ENCODE assay signal across 1 cellular context in the genomic region with DNA sequence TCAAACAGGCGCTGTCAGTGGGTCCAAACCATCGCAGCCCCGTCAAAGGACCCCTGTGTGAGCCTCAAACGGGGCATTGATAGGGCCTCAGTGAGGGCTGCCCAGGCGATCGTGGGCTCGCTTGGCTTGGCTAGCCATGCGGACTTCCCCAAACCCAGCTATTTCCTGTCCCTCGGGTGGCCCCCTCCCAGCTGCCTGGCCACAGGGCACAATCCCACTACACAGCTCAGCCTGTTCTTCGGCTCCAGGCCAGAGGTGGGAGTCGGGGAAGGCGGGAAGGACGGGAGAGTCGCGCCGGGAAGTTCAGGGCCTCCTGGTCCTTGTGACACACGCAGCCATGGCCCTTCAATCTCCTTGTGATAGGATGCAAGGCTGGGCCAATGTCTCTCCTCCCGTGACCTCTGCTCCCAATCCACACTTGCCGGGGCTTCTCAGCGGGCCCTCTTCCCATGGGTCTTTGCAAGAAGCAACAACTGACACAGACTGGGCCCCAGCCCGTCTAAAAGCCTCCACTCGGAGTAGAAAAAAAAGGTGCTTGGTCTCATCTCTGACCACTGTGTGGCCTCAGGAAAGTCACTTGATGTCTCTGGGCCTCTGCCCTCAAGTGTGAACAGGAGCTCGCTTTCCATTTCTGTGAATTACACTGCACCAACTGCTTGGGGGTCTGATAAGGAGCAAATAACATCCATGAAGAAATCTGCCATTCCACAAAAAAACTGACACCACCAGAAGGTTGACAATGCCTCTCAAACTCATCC.
TF ChIP-seq lines count a peak whose summit lies in the region.

No MANE protein-coding gene starts in this region.

TF ChIP-seq in GM23338, 12 proteins besides CTCF, POLR2A, EP300 and RAD21 (continued from another document):
- TF ChIP-seq, protein P1, sequence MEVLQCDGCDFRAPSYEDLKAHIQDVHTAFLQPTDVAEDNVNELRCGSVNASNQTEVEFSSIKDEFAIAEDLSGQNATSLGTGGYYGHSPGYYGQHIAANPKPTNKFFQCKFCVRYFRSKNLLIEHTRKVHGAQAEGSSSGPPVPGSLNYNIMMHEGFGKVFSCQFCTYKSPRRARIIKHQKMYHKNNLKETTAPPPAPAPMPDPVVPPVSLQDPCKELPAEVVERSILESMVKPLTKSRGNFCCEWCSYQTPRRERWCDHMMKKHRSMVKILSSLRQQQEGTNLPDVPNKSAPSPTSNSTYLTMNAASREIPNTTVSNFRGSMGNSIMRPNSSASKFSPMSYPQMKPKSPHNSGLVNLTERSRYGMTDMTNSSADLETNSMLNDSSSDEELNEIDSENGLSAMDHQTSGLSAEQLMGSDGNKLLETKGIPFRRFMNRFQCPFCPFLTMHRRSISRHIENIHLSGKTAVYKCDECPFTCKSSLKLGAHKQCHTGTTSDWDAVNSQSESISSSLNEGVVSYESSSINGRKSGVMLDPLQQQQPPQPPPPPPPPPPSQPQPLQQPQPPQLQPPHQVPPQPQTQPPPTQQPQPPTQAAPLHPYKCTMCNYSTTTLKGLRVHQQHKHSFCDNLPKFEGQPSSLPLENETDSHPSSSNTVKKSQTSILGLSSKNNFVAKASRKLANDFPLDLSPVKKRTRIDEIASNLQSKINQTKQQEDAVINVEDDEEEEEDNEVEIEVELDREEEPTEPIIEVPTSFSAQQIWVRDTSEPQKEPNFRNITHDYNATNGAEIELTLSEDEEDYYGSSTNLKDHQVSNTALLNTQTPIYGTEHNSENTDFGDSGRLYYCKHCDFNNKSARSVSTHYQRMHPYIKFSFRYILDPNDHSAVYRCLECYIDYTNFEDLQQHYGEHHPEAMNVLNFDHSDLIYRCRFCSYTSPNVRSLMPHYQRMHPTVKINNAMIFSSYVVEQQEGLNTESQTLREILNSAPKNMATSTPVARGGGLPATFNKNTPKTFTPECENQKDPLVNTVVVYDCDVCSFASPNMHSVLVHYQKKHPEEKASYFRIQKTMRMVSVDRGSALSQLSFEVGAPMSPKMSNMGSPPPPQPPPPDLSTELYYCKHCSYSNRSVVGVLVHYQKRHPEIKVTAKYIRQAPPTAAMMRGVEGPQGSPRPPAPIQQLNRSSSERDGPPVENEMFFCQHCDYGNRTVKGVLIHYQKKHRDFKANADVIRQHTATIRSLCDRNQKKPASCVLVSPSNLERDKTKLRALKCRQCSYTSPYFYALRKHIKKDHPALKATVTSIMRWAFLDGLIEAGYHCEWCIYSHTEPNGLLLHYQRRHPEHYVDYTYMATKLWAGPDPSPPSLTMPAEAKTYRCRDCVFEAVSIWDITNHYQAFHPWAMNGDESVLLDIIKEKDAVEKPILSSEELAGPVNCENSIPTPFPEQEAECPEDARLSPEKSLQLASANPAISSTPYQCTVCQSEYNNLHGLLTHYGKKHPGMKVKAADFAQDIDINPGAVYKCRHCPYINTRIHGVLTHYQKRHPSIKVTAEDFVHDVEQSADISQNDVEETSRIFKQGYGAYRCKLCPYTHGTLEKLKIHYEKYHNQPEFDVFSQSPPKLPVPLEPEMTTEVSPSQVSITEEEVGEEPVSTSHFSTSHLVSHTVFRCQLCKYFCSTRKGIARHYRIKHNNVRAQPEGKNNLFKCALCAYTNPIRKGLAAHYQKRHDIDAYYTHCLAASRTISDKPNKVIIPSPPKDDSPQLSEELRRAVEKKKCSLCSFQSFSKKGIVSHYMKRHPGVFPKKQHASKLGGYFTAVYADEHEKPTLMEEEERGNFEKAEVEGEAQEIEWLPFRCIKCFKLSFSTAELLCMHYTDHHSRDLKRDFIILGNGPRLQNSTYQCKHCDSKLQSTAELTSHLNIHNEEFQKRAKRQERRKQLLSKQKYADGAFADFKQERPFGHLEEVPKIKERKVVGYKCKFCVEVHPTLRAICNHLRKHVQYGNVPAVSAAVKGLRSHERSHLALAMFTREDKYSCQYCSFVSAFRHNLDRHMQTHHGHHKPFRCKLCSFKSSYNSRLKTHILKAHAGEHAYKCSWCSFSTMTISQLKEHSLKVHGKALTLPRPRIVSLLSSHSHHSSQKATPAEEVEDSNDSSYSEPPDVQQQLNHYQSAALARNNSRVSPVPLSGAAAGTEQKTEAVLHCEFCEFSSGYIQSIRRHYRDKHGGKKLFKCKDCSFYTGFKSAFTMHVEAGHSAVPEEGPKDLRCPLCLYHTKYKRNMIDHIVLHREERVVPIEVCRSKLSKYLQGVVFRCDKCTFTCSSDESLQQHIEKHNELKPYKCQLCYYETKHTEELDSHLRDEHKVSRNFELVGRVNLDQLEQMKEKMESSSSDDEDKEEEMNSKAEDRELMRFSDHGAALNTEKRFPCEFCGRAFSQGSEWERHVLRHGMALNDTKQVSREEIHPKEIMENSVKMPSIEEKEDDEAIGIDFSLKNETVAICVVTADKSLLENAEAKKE (CRISPR knock-in tag; IDR thresholded peaks at IDR 0.05): no peak
- TF ChIP-seq, protein P2, sequence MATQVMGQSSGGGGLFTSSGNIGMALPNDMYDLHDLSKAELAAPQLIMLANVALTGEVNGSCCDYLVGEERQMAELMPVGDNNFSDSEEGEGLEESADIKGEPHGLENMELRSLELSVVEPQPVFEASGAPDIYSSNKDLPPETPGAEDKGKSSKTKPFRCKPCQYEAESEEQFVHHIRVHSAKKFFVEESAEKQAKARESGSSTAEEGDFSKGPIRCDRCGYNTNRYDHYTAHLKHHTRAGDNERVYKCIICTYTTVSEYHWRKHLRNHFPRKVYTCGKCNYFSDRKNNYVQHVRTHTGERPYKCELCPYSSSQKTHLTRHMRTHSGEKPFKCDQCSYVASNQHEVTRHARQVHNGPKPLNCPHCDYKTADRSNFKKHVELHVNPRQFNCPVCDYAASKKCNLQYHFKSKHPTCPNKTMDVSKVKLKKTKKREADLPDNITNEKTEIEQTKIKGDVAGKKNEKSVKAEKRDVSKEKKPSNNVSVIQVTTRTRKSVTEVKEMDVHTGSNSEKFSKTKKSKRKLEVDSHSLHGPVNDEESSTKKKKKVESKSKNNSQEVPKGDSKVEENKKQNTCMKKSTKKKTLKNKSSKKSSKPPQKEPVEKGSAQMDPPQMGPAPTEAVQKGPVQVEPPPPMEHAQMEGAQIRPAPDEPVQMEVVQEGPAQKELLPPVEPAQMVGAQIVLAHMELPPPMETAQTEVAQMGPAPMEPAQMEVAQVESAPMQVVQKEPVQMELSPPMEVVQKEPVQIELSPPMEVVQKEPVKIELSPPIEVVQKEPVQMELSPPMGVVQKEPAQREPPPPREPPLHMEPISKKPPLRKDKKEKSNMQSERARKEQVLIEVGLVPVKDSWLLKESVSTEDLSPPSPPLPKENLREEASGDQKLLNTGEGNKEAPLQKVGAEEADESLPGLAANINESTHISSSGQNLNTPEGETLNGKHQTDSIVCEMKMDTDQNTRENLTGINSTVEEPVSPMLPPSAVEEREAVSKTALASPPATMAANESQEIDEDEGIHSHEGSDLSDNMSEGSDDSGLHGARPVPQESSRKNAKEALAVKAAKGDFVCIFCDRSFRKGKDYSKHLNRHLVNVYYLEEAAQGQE (IDR thresholded peaks at IDR 0.05; ENCODE audit: unreplicated experiment): no peak
- TF ChIP-seq NANOG (IDR thresholded peaks at IDR 0.05; ENCODE audit: borderline replicate concordance) (no peak), ZNF331 (CRISPR knock-in tag; IDR thresholded peaks at IDR 0.05; ENCODE audit: low read depth) (no peak), EZH2phosphoT487 (IDR thresholded peaks at IDR 0.05; ENCODE audit: unreplicated experiment) (no peak), EZH2 (IDR thresholded peaks at IDR 0.05; ENCODE audit: low read depth, unreplicated experiment) (no peak), CREB1 (CRISPR knock-in tag; IDR thresholded peaks at IDR 0.05; ENCODE audit: low read depth) (no peak), POLR2AphosphoS5 (IDR thresholded peaks at IDR 0.05; ENCODE audit: low read depth) (no peak), STAT1 (IDR thresholded peaks at IDR 0.05; ENCODE audit: unreplicated experiment) (no peak)
